ENCODE assay signal across 1 cellular context in genomic region chr2:187453078-187453641, GRCh38.
TF ChIP-seq lines count a peak whose summit lies in the region.

No MANE protein-coding gene starts in this region.

TF ChIP-seq in K562, 482 proteins besides CTCF, POLR2A, EP300 and RAD21 (continued from another document):
- TF ChIP-seq REST (CRISPR knock-in tag; IDR thresholded peaks at IDR 0.05; ENCODE audit: low read depth) (no peak), CEBPB (tag; IDR thresholded peaks at IDR 0.05) (0 out of 2 replicates have a peak, but pooled peaks have one; percentile 14), SMC3 (conservative IDR thresholded peaks at IDR 0.05; ENCODE audit: insufficient read depth, low read depth, low read length) (0 out of 2 replicates have a peak, but pooled peaks have one; percentile 17), HEY1 (CRISPR knock-in tag; IDR thresholded peaks at IDR 0.05; ENCODE audit: borderline replicate concordance) (no peak)
- TF ChIP-seq, protein P1, sequence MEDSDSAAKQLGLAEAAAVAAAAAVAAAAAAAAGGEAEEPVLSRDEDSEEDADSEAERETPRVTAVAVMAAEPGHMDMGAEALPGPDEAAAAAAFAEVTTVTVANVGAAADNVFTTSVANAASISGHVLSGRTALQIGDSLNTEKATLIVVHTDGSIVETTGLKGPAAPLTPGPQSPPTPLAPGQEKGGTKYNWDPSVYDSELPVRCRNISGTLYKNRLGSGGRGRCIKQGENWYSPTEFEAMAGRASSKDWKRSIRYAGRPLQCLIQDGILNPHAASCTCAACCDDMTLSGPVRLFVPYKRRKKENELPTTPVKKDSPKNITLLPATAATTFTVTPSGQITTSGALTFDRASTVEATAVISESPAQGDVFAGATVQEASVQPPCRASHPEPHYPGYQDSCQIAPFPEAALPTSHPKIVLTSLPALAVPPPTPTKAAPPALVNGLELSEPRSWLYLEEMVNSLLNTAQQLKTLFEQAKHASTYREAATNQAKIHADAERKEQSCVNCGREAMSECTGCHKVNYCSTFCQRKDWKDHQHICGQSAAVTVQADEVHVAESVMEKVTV (CRISPR knock-in tag; IDR thresholded peaks at IDR 0.05): peak; percentile 58; the same call in 1 of the 2 replicates
- TF ChIP-seq, protein P2, sequence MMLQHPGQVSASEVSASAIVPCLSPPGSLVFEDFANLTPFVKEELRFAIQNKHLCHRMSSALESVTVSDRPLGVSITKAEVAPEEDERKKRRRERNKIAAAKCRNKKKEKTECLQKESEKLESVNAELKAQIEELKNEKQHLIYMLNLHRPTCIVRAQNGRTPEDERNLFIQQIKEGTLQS (IDR thresholded peaks at IDR 0.05): peak; percentile 38; the same call in 1 of the 2 replicates
- TF ChIP-seq, protein P2 (CRISPR knock-in tag; conservative IDR thresholded peaks at IDR 0.05): no peak
